1 cellular context compared by ENCODE assay signal in genomic region chr13:32080328-32080744, GRCh38.
TF ChIP-seq lines count a peak whose summit lies in the region.

No MANE protein-coding gene starts in this region.

TF ChIP-seq in HepG2, 621 proteins besides CTCF, POLR2A, EP300 and RAD21 (continued from another document and continues in another):
- TF ChIP-seq SKIL (CRISPR knock-in tag; IDR thresholded peaks at IDR 0.05; ENCODE audit: borderline replicate concordance) (no peak), KDM3A (CRISPR knock-in tag; IDR thresholded peaks at IDR 0.05; ENCODE audit: low read depth) (no peak), RBM22 (optimal IDR thresholded peaks at IDR 0.05; ENCODE audit: low read length) (no peak), AKAP8 (CRISPR knock-in tag; IDR thresholded peaks at IDR 0.05) (no peak), POLR2AphosphoS2 (IDR thresholded peaks at IDR 0.05; ENCODE audit: low read depth, low read length) (no peak), TP53 (CRISPR knock-in tag; conservative IDR thresholded peaks at IDR 0.05) (no peak), ZSCAN31 (CRISPR knock-in tag; IDR thresholded peaks at IDR 0.05; ENCODE audit: low read depth) (no peak), ZNF256 (CRISPR knock-in tag; conservative IDR thresholded peaks at IDR 0.05) (no peak), E2F2 (CRISPR knock-in tag; IDR thresholded peaks at IDR 0.05; ENCODE audit: borderline replicate concordance) (no peak), ZBTB39 (CRISPR knock-in tag; IDR thresholded peaks at IDR 0.05) (no peak), ZBTB25 (CRISPR knock-in tag; IDR thresholded peaks at IDR 0.05) (0 out of 2 replicates have a peak, but pooled peaks have one; percentile 35), NAIF1 (CRISPR knock-in tag; IDR thresholded peaks at IDR 0.05; ENCODE audit: borderline replicate concordance) (0 out of 2 replicates have a peak, but pooled peaks have one; percentile 21), ZNF10 (CRISPR knock-in tag; IDR thresholded peaks at IDR 0.05; ENCODE audit: borderline replicate concordance, low read depth) (no peak), DRAP1 (CRISPR knock-in tag; IDR thresholded peaks at IDR 0.05) (no peak), MNT (IDR thresholded peaks at IDR 0.05) (no peak), GMEB2 (CRISPR knock-in tag; IDR thresholded peaks at IDR 0.05; ENCODE audit: low read depth) (no peak), ZNF616 (CRISPR knock-in tag; IDR thresholded peaks at IDR 0.05; ENCODE audit: low read depth) (no peak), SOX6 (IDR thresholded peaks at IDR 0.05) (no peak), SOX6 (CRISPR knock-in tag; IDR thresholded peaks at IDR 0.05) (peak; percentile 84), FOXC1 (CRISPR knock-in tag; IDR thresholded peaks at IDR 0.05; ENCODE audit: borderline replicate concordance) (no peak), TAF1 (CRISPR knock-in tag; IDR thresholded peaks at IDR 0.05) (no peak), CREB3 (CRISPR knock-in tag; IDR thresholded peaks at IDR 0.05) (no peak), ZFP91 (CRISPR knock-in tag; IDR thresholded peaks at IDR 0.05; ENCODE audit: borderline replicate concordance) (no peak), ZNF20 (CRISPR knock-in tag; IDR thresholded peaks at IDR 0.05) (no peak), GTF3A (CRISPR knock-in tag; conservative IDR thresholded peaks at IDR 0.05) (no peak), TEF (CRISPR knock-in tag; IDR thresholded peaks at IDR 0.05) (no peak), NFKB2 (CRISPR knock-in tag; IDR thresholded peaks at IDR 0.05; ENCODE audit: borderline replicate concordance) (no peak), ZFP82 (CRISPR knock-in tag; IDR thresholded peaks at IDR 0.05; ENCODE audit: borderline replicate concordance) (no peak), REST (IDR thresholded peaks at IDR 0.05; ENCODE audit: borderline replicate concordance in 1 of 2, low read depth in 1 of 2, low read length in 2 of 2) (no peak), ZBTB3 (CRISPR knock-in tag; IDR thresholded peaks at IDR 0.05; ENCODE audit: borderline replicate concordance, low read depth) (no peak), ZBTB7B (CRISPR knock-in tag; IDR thresholded peaks at IDR 0.05) (0 out of 2 replicates have a peak, but pooled peaks have one; percentile 52), PRPF4 (IDR thresholded peaks at IDR 0.05; ENCODE audit: low read depth, low read length, poor library complexity, severe bottlenecking) (no peak), CEBPB (IDR thresholded peaks at IDR 0.05; ENCODE audit: borderline replicate concordance, low read depth, low read length) (no peak), HMG20A (CRISPR knock-in tag; IDR thresholded peaks at IDR 0.05; ENCODE audit: borderline replicate concordance) (peak; percentile 93), ZSCAN22 (CRISPR knock-in tag; IDR thresholded peaks at IDR 0.05) (no peak), ATF2 (CRISPR knock-in tag; IDR thresholded peaks at IDR 0.05) (no peak), KDM5B (CRISPR knock-in tag; IDR thresholded peaks at IDR 0.05; ENCODE audit: borderline replicate concordance) (no peak), TFDP2 (CRISPR knock-in tag; IDR thresholded peaks at IDR 0.05) (no peak), NCOR1 (IDR thresholded peaks at IDR 0.05; ENCODE audit: borderline replicate concordance, low read length) (peak; percentile 39; the same call in 1 of the 2 replicates), SIX1 (CRISPR knock-in tag; IDR thresholded peaks at IDR 0.05; ENCODE audit: borderline replicate concordance) (peak; percentile 73; the same call in 1 of the 2 replicates)
